In genomic region chr13:96052655-96053002, GRCh38 we compare ENCODE assay signal across 9 cellular contexts. TPM values are rescaled to one million over a fixed set of nuclear protein-coding genes. Genes with fewer than 3 reads are reported as not detected.
DNase-seq lines count a peak whose midpoint lies in the region; ATAC-seq, FAIRE-seq and TF ChIP-seq lines count a peak whose summit lies in the region.
"Had no signal": no experiment of that assay in that cellular context is flagged by ENCODE, and none has a peak within 500 bp of the region (broad histone marks: within the 10 kb centered on the region; RNA-seq: fewer than 3 reads in every experiment).

No MANE protein-coding gene starts in this region.

- H3K4me2 ChIP-seq in endothelial cell of umbilical vein (ENCODE audit: insufficient read depth, low read length) = peak overlapping the region; percentile 97

- no TSS peak for BruUV-seq in endothelial cell of umbilical vein (replicated peaks; lab: Mats Ljungman, UMichigan)

- dilution Hi-C loops in endothelial cell of umbilical vein (cut with MboI; ENCODE audit: extremely low pct_ligation_motif_present, low sequenced_read_pairs) = no loop called here

- H3K9me3 ChIP-seq in SJCRH30 (replicated peaks) (no peaks in the 10 kb centered on the region), endothelial cell of umbilical vein (replicated peaks; ENCODE audit: control insufficient read depth, insufficient read depth, low read length) (no peaks in the 10 kb centered on the region), mucosa of stomach (ENCODE audit: control insufficient read depth, low read length) (no peaks in the 10 kb centered on the region)

- H3K9ac ChIP-seq in endothelial cell of umbilical vein (replicated peaks; ENCODE audit: extremely low read depth, insufficient read depth, low read length) (peak overlapping the region; percentile 95), mucosa of stomach (ENCODE audit: low read length) (peak overlapping the region; percentile 84)

- DNase-seq in GM12865 (ENCODE audit: low read depth) (peak; percentile 60), HuH-7 (ENCODE audit: low spot score) (peak; percentile 10), SJCRH30 (peak in 1 of 2 experiments; percentile 54), endothelial cell of umbilical vein (ENCODE audit: low read depth, low spot score) (peak; percentile 58), NCI-H1048 (lab: John Stamatoyannopoulos, UW) (no peak)
- no peak for DNase-seq in stimulated activated naive CD4-positive, alpha-beta T cell treated with Interleukin-2 at 50 U/mL for 16 hours (lab: John Stamatoyannopoulos, UW)

- H3K36me3 ChIP-seq in SJCRH30 = no peaks in the 10 kb centered on the region; the same call in 1 of the 2 replicates
- H3K36me3 ChIP-seq in endothelial cell of umbilical vein (ENCODE audit: control insufficient read depth in 2 of 2, extremely low read depth in 1 of 2, insufficient read depth in 2 of 2, low read length in 2 of 2) = no peaks in the 10 kb centered on the region
- H3K36me3 ChIP-seq in mucosa of stomach (ENCODE audit: control insufficient read depth, insufficient read depth, low read length) = no peaks in the 10 kb centered on the region

- no peaks in the 10 kb centered on the region for H3K9me1 ChIP-seq in endothelial cell of umbilical vein (replicated peaks; ENCODE audit: control insufficient read depth, extremely low read depth, insufficient read depth, low read length)

- no peak for TF ChIP-seq POLR2A in endothelial cell of umbilical vein (IDR thresholded peaks at IDR 0.05; ENCODE audit: low read depth, low read length)

- H3K4me3 ChIP-seq in GM12865 (ENCODE audit: low read depth, low read length) (peak overlapping the region; percentile 83), SJCRH30 (peak overlapping the region; percentile 82), endothelial cell of umbilical vein (replicated peaks in 1 of 3; ENCODE audit: insufficient read depth in 1 of 3, low read depth in 1 of 3, low read length in 3 of 3) (peak overlapping the region; percentile 92 to 96 (median 94)), mucosa of stomach (ENCODE audit: low read length) (peak overlapping the region; percentile 76)

- intact Hi-C loops in endothelial cell of umbilical vein (cut with micrococcal nuclease) = loop anchor here (1.0 to 10.0 kb wide), 3 partner anchors 27 to 1382 kb away; partner anchors contain the start of gene RAP2A

- TF ChIP-seq CTCF in GM12865 (IDR thresholded peaks at IDR 0.05; ENCODE audit: insufficient read depth, low read depth, low read length, missing control alignments) (no peak), endothelial cell of umbilical vein (IDR thresholded peaks at IDR 0.05; ENCODE audit: extremely low read depth in 1 of 2, insufficient read depth in 1 of 2, low read depth in 1 of 2, low read length in 2 of 2) (no peak)

- H2AFZ ChIP-seq in endothelial cell of umbilical vein (ENCODE audit: low read depth, low read length) = peak overlapping the region; percentile 99

- peak; percentile 57 for FAIRE-seq in endothelial cell of umbilical vein (lab: Jason Lieb, UNC)
- FAIRE-seq: endometrium had no signal

- H3K27me3 ChIP-seq in SJCRH30 (0 out of 2 replicates have a peak, but pooled peaks cover 2% of the 10 kb centered on the region), endothelial cell of umbilical vein (ENCODE audit: control insufficient read depth in 2 of 2, insufficient read depth in 2 of 2, low read length in 2 of 2) (peaks cover 0 to 6% of the 10 kb centered on the region in 2 experiments), mucosa of stomach (ENCODE audit: control insufficient read depth, insufficient read depth, low read length) (no peaks in the 10 kb centered on the region)

- H4K20me1 ChIP-seq in endothelial cell of umbilical vein (replicated peaks; ENCODE audit: control insufficient read depth, extremely low read depth, insufficient read depth, low read length) = no peaks in the 10 kb centered on the region

- H3K4me1 ChIP-seq in SJCRH30 = no peaks in the 10 kb centered on the region
- H3K4me1 ChIP-seq in endothelial cell of umbilical vein (ENCODE audit: control insufficient read depth, extremely low read depth, insufficient read depth, low read length) = peaks cover 3% of the 10 kb centered on the region
- no peaks in the 10 kb centered on the region for H3K4me1 ChIP-seq in mucosa of stomach (ENCODE audit: control insufficient read depth, insufficient read depth, low read length)

- ATAC-seq in GM21825 (IDR thresholded peaks at IDR 0.05; ENCODE audit: unreplicated experiment) = peak; percentile 42

- POLR2A ChIA-PET in endothelial cell of umbilical vein (lab: Charles Lee) = interaction anchor here (1.3 kb wide), 1 partner anchor 30 kb away, joined by 3 read pairs; no protein-coding TSS in a partner anchor

- H3K27ac ChIP-seq in SJCRH30 (peak overlapping the region; percentile 71), endothelial cell of umbilical vein (ENCODE audit: insufficient read depth, low read depth, low read length) (peak overlapping the region; percentile 95)

- CTCF ChIA-PET in endothelial cell of umbilical vein (lab: Charles Lee) = interaction anchor here (0.9 to 2.2 kb wide), 10 partner anchors 9 to 176 kb away, joined by 3 to 23 read pairs (median 4); no protein-coding TSS in a partner anchor

- peaks cover 17% of the 10 kb centered on the region for H3K79me2 ChIP-seq in endothelial cell of umbilical vein (ENCODE audit: control insufficient read depth, insufficient read depth, low read length)

TF ChIP-seq in endothelial cell of umbilical vein, 7 proteins besides CTCF, POLR2A, EP300 and RAD21:
- TF ChIP-seq EZH2 (IDR thresholded peaks at IDR 0.05; ENCODE audit: borderline replicate concordance, low read depth, low read length, severe bottlenecking) (no peak), JUN (IDR thresholded peaks at IDR 0.05; ENCODE audit: borderline replicate concordance, insufficient read depth, insufficient read length, low read depth) (peak; percentile 53)
TF ChIP-seq in endothelial cell of umbilical vein: peak in this region for 1.

RNA-seq across cellular contexts. Expression of gene UGGT2, which starts 0.6 kb away (rescaled TPM):
- total RNA-seq in SJCRH30 (2014; rRNA removed; shearing (Covaris generic)) = 27.0 and 34.6 TPM in 2 replicates
- 25.1 and 25.7 TPM in 2 replicates for total RNA-seq in endothelial cell of umbilical vein
- 4.2 and 4.6 TPM in 2 replicates for polyA plus RNA-seq in endothelial cell of umbilical vein
- polyA plus RNA-seq in endothelial cell of umbilical vein (2011; cell fraction: cytosol; rRNA removed) = 5.4 and 5.9 TPM in 2 replicates
- polyA plus RNA-seq in endothelial cell of umbilical vein (2011; cell fraction: nucleus; rRNA removed) = 25.1 and 31.9 TPM in 2 replicates
- polyA plus RNA-seq in endothelial cell of umbilical vein (2012) = 12.2 and 14.5 TPM in 2 replicates
- polyA minus RNA-seq in endothelial cell of umbilical vein = 24.9 and 28.4 TPM in 2 replicates
- 12.7 TPM for polyA minus RNA-seq in endothelial cell of umbilical vein (2011; cell fraction: cytosol; rRNA and poly(A)+ RNA removed)
- 75.4 and 77.2 TPM in 2 replicates for polyA minus RNA-seq in endothelial cell of umbilical vein (2011; cell fraction: nucleus; rRNA and poly(A)+ RNA removed)

RNA-seq across cellular contexts. Expression of gene HS6ST3, which starts 37.3 kb away (rescaled TPM):
- total RNA-seq in SJCRH30 (2014; rRNA removed; shearing (Covaris generic)) = 0.02 and 0.08 TPM in 2 replicates
- 0.15 and 0.35 TPM in 2 replicates for total RNA-seq in endothelial cell of umbilical vein
- polyA plus RNA-seq in endothelial cell of umbilical vein = 0.03 TPM in 2 replicates
- 0.01 TPM in 2 replicates for polyA plus RNA-seq in endothelial cell of umbilical vein (2011; cell fraction: cytosol; rRNA removed)
- polyA plus RNA-seq in endothelial cell of umbilical vein (2011; cell fraction: nucleus; rRNA removed) = 0.03 TPM in 1 of 2 replicates, not detected in the other
- 0.04 and 0.11 TPM in 2 replicates for polyA plus RNA-seq in endothelial cell of umbilical vein (2012)
- 0.05 and 0.11 TPM in 2 replicates for polyA minus RNA-seq in endothelial cell of umbilical vein
- polyA minus RNA-seq in endothelial cell of umbilical vein (2011; cell fraction: cytosol; rRNA and poly(A)+ RNA removed) = not detected
- polyA minus RNA-seq in endothelial cell of umbilical vein (2011; cell fraction: nucleus; rRNA and poly(A)+ RNA removed) = 0.05 and 0.10 TPM in 2 replicates

Comparison
In these comparisons a context has a peak if more than half of its experiments do, and no peak if none do; other contexts are left out.
1. DNase-seq: peak in GM12865 (single experiment), HuH-7 (single experiment) and endothelial cell of umbilical vein (single experiment); none in NCI-H1048 (single experiment) and stimulated activated naive CD4-positive, alpha-beta T cell treated with Interleukin-2 at 50 U/mL for 16 hours (single experiment).
2. Peak in every context shown above with its lines, with median percentiles within 50 percentile points of each other: H3K4me3 ChIP-seq.